Comparison of ENCODE assay signal across 1 cellular context in the genomic region with DNA sequence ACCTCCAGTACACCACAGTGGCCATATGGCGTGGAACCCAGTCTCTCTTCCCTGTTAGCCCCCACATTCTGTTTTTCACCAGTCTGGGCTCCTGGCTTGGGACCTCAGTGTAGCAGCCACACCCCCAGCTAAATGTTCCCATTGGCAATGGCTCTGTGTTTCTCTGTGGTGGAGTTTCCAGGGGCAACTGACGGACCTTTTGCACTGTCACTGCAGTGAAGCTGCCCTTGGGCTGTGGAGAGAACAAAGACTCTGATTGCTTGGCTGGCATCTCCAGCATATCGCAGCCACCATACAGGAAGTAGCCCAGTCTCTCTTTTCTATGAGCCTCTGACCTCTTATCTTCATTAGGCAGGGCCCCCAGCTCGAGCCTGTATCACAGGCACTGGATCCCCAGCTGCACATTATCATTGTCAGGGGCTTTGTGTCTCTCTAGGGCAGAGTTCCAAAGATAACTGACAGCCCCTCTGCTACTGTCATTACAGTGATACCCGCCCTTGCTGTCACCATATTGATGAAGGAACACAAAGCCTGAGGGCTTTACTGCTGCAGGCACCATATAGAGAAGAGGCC.
TF ChIP-seq lines count a peak whose summit lies in the region.

No MANE protein-coding gene starts in this region.

TF ChIP-seq in WTC11, 78 proteins besides CTCF, POLR2A, EP300 and RAD21 (continued from another document):
- TF ChIP-seq, protein P1, sequence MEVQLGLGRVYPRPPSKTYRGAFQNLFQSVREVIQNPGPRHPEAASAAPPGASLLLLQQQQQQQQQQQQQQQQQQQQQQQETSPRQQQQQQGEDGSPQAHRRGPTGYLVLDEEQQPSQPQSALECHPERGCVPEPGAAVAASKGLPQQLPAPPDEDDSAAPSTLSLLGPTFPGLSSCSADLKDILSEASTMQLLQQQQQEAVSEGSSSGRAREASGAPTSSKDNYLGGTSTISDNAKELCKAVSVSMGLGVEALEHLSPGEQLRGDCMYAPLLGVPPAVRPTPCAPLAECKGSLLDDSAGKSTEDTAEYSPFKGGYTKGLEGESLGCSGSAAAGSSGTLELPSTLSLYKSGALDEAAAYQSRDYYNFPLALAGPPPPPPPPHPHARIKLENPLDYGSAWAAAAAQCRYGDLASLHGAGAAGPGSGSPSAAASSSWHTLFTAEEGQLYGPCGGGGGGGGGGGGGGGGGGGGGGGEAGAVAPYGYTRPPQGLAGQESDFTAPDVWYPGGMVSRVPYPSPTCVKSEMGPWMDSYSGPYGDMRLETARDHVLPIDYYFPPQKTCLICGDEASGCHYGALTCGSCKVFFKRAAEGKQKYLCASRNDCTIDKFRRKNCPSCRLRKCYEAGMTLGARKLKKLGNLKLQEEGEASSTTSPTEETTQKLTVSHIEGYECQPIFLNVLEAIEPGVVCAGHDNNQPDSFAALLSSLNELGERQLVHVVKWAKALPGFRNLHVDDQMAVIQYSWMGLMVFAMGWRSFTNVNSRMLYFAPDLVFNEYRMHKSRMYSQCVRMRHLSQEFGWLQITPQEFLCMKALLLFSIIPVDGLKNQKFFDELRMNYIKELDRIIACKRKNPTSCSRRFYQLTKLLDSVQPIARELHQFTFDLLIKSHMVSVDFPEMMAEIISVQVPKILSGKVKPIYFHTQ (CRISPR knock-in tag; IDR thresholded peaks at IDR 0.05) = no peak
- no peak for TF ChIP-seq ERG (CRISPR knock-in tag; IDR thresholded peaks at IDR 0.05)
